ENCODE assay signal across 8 cellular contexts in the genomic region with DNA sequence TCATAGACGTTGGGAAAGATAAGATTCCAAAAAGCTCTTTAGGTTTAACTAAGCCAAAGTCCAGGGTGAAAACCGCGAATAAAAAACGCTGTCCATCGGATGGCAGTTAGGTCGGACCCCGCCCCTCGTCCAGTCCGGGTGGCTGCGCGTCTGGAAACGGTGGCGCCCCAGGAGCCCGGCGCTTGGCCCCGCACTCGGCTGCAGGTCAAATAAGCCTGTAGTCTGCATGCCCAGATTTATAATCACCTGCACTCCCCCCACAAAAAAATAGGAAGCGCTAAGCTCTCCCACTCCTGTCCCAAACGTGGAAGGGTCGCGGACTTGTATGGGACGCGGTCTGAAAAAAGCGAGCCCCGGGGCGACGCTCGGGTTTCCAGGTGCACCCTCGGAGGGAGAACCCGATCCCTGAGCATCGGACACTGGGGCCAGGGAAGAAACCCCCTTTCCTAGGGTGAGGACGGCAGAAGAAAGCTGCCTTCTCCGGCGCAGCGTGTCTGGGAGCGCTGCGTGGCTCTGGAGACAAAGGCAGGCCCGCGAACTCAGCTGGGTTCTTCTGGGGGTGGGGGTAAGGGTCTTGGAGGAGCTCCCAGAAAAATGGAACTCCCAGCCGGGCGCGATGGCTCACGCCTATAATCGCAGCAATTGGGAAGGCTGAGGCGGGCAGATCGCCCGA. TPM values are rescaled to one million over a fixed set of nuclear protein-coding genes. Genes with fewer than 3 reads are reported as not detected.
DNase-seq lines count a peak whose midpoint lies in the region; ATAC-seq and TF ChIP-seq lines count a peak whose summit lies in the region.

No MANE protein-coding gene starts in this region.

- no peaks in the 10 kb centered on the region for H3K36me3 ChIP-seq in CD8-positive, alpha-beta T cell (ENCODE audit: insufficient read depth, low read length)
- H3K36me3 ChIP-seq in IMR-90 (ENCODE audit: control insufficient read depth, insufficient read depth, low read length) (no peaks in the 10 kb centered on the region), kidney epithelial cell (ENCODE audit: control insufficient read depth, insufficient read depth, low read length) (no peaks in the 10 kb centered on the region)

- dilution Hi-C loops in IMR-90 (cut with HindIII; ENCODE audit: low sequenced_read_pairs, unreplicated experiment): no loop called here

- CTCF ChIA-PET in CD8-positive, alpha-beta T cell (lab: Charles Lee): interaction anchor here (1.1 to 2.4 kb wide), 3 partner anchors 18 to 51 kb away, joined by 3 to 6 read pairs (median 4); no protein-coding TSS in a partner anchor
- CTCF ChIA-PET in IMR-90 (lab: Yijun Ruan, JAX): interaction anchor here (0.6 kb wide), 1 partner anchor 32 kb away, joined by 3 read pairs; no protein-coding TSS in a partner anchor

- intact Hi-C loops in CD8-positive, alpha-beta T cell (cut with DNase I, micrococcal nuclease): loop anchor here (5.0 kb wide), 2 partner anchors 126 to 286 kb away; a partner anchor contains a TSS
- intact Hi-C loops in IMR-90 (cut with micrococcal nuclease): no loop called here

- peak overlapping the region; percentile 16 for H2BK120ac ChIP-seq in IMR-90 (ENCODE audit: low read depth, low read length)

- H3K36me3 Mint-ChIP-seq in CD8-positive, alpha-beta T cell: peaks cover 9% of the 10 kb centered on the region

- no peaks in the 10 kb centered on the region for H3K9me3 ChIP-seq in CD8-positive, alpha-beta T cell (ENCODE audit: low read length)
- no peaks in the 10 kb centered on the region for H3K9me3 ChIP-seq in IMR-90 (ENCODE audit: control insufficient read depth, insufficient read depth, low read length)

- no peak for TF ChIP-seq CTCF in CD8-positive, alpha-beta T cell (IDR thresholded peaks at IDR 0.05)
- TF ChIP-seq CTCF in IMR-90 (conservative IDR thresholded peaks at IDR 0.05; ENCODE audit: low read depth, low read length): no peak
- TF ChIP-seq CTCF in kidney epithelial cell (IDR thresholded peaks at IDR 0.05; ENCODE audit: insufficient read depth, low read length, poor library complexity, severe bottlenecking): no peak

- peak overlapping the region; percentile 95 for H3K4me3 Mint-ChIP-seq in CD8-positive, alpha-beta T cell

- peak overlapping the region; percentile 83 for H3K56ac ChIP-seq in IMR-90 (ENCODE audit: extremely low read depth, insufficient read depth, low read length)

- peak overlapping the region; percentile 95 for H2AFZ ChIP-seq in IMR-90 (replicated peaks; ENCODE audit: low read length, poor library complexity)

- peak overlapping the region; percentile 69 for H3K23ac ChIP-seq in IMR-90 (ENCODE audit: low read depth, low read length)

- no peak overlapping the region for H2BK20ac ChIP-seq in IMR-90 (ENCODE audit: low read depth, low read length)

- peak overlapping the region; percentile 83 for H3K4ac ChIP-seq in IMR-90 (ENCODE audit: low read depth, low read length)

- peak; percentile 64; the same call in 1 of the 2 replicates for TF ChIP-seq POLR2A in IMR-90 (IDR thresholded peaks at IDR 0.05; ENCODE audit: low read depth, low read length)

- 0% methylated on average over 10 of the region's 47 CpGs; no CpG with 5 or more reads in 1 of the 2 experiments for WGBS in IMR-90 (ENCODE audit: extremely low coverage in 2 of 2, insufficient read length in 1 of 2), 2 experiments

- no peaks in the 10 kb centered on the region for H3K9me3 Mint-ChIP-seq in CD8-positive, alpha-beta T cell

- H3K9ac ChIP-seq in IMR-90 (ENCODE audit: low read depth, low read length): peak overlapping the region; percentile 92

- POLR2A ChIA-PET in CD8-positive, alpha-beta T cell (lab: Charles Lee): interaction anchor here (0.6 to 2.2 kb wide), 6 partner anchors 13 to 289 kb away, joined by 3 to 18 read pairs (median 4); a partner anchor contains a TSS
- POLR2A ChIA-PET in IMR-90 (lab: Charles Lee; ENCODE audit: unreplicated experiment): interaction anchor here (0.9 kb wide), 1 partner anchor 21 kb away, joined by 3 read pairs; no protein-coding TSS in a partner anchor

- peak overlapping the region; percentile 85 to 94 for H4K8ac ChIP-seq in IMR-90 (ENCODE audit: low read depth in 2 of 2, low read length in 2 of 2)

- H4K5ac ChIP-seq in IMR-90 (ENCODE audit: low read depth, low read length): peak overlapping the region; percentile 73

- H4K20me1 ChIP-seq in IMR-90 (ENCODE audit: insufficient read depth, low read length): peaks cover 7% of the 10 kb centered on the region; the same call in 1 of the 2 replicates

- no peaks in the 10 kb centered on the region; the same call in none of the 2 replicates for H3K9me1 ChIP-seq in IMR-90 (ENCODE audit: insufficient read depth, low read length)

- peaks cover 23% of the 10 kb centered on the region for H3K4me1 ChIP-seq in CD8-positive, alpha-beta T cell (ENCODE audit: insufficient read depth, low read length)
- H3K4me1 ChIP-seq in IMR-90 (ENCODE audit: control insufficient read depth, insufficient read depth, low read length): no peaks in the 10 kb centered on the region; the same call in none of the 2 replicates

- peaks cover 0 to 30% of the 10 kb centered on the region in 2 experiments; a peak in 2 of 4 replicates for H3K79me1 ChIP-seq in IMR-90 (ENCODE audit: low read depth in 1 of 2, low read length in 2 of 2)

- peak overlapping the region; percentile 79 for H4K91ac ChIP-seq in IMR-90 (ENCODE audit: insufficient read depth, low read depth, low read length)

- peak overlapping the region; percentile 98 for H3K27ac Mint-ChIP-seq in CD8-positive, alpha-beta T cell

- H3K4me2 ChIP-seq in IMR-90 (ENCODE audit: low read depth, low read length): peak overlapping the region; percentile 76

- H2AK9ac ChIP-seq in IMR-90 (replicated peaks; ENCODE audit: low read depth, low read length, poor library complexity): peak overlapping the region; percentile 77

- peak overlapping the region; percentile 80 for H3K4me3 ChIP-seq in CD8-positive, alpha-beta T cell (ENCODE audit: low read depth, low read length)
- H3K4me3 ChIP-seq in IMR-90 (ENCODE audit: insufficient read depth, low read depth, low read length) (peak overlapping the region; percentile 76), kidney epithelial cell (ENCODE audit: low read depth, low read length) (peak overlapping the region; percentile 52)

- no TSS peak for BruUV-seq in IMR-90 (replicated peaks; lab: Mats Ljungman, UMichigan)

- H3K27me3 ChIP-seq in CD8-positive, alpha-beta T cell (ENCODE audit: insufficient read depth, low read length): no peaks in the 10 kb centered on the region
- H3K27me3 ChIP-seq in IMR-90 (ENCODE audit: control insufficient read depth, insufficient read depth, low read length) (no peaks in the 10 kb centered on the region), kidney epithelial cell (ENCODE audit: control insufficient read depth, insufficient read depth, low read length) (no peaks in the 10 kb centered on the region)

- H2BK5ac ChIP-seq in IMR-90 (ENCODE audit: low read depth, low read length, poor library complexity, severe bottlenecking): peak overlapping the region; percentile 78

- H2AK5ac ChIP-seq in IMR-90 (ENCODE audit: low read depth, low read length): peak overlapping the region; percentile 4; the same call in 1 of the 2 replicates

- peaks cover 37% of the 10 kb centered on the region for H3K4me1 Mint-ChIP-seq in CD8-positive, alpha-beta T cell (ENCODE audit: low read depth)

- no peaks in the 10 kb centered on the region for H3K27me3 Mint-ChIP-seq in CD8-positive, alpha-beta T cell (ENCODE audit: low read depth)

- DNase-seq in CD8-positive, alpha-beta T cell: peak in 3 of 7 experiments; percentile 11 to 55 (median 21)
- DNase-seq in IMR-90 (no peak), T follicular helper cell (ENCODE audit: low read depth) (peak; percentile 6), cerebellar cortex (ENCODE audit: low spot score) (peak; percentile 79), kidney epithelial cell (ENCODE audit: low read depth) (no peak), smooth muscle cell of the brain vasculature (ENCODE audit: low read depth, low spot score) (peak; percentile 57)

- peak overlapping the region; percentile 86 for H3K27ac ChIP-seq in CD8-positive, alpha-beta T cell (ENCODE audit: low read depth, low read length)
- peak overlapping the region; percentile 88 for H3K27ac ChIP-seq in IMR-90 (ENCODE audit: insufficient read depth, low read length)

- peak overlapping the region; percentile 47; the same call in 1 of the 3 replicates for H2BK15ac ChIP-seq in IMR-90 (ENCODE audit: low read depth, low read length)

- in situ Hi-C loops in IMR-90 (cut with MboI; ENCODE audit: low sequenced_read_pairs): no loop called here

- peak overlapping the region; percentile 53 for H3K14ac ChIP-seq in IMR-90 (replicated peaks; ENCODE audit: low read depth, low read length)

- no peak for ATAC-seq in CD8-positive, alpha-beta T cell
- ATAC-seq in GM21360 (IDR thresholded peaks at IDR 0.05; ENCODE audit: unreplicated experiment) (peak; percentile 5), IMR-90 (ENCODE audit: low read depth) (peak; percentile 25), GM21786 (IDR thresholded peaks at IDR 0.05; ENCODE audit: unreplicated experiment) (no peak)

- no peak overlapping the region for H3K18ac ChIP-seq in IMR-90 (ENCODE audit: low read depth, low read length)

- TF ChIP-seq RAD21 in IMR-90 (IDR thresholded peaks at IDR 0.05; ENCODE audit: low read length): no peak

TF ChIP-seq in IMR-90, 13 proteins besides CTCF, POLR2A, EP300 and RAD21:
- 0 out of 2 replicates have a peak, but pooled peaks have one; percentile 23 for TF ChIP-seq MAZ (IDR thresholded peaks at IDR 0.05; ENCODE audit: borderline replicate concordance, low read depth, low read length)
- TF ChIP-seq MAFK (IDR thresholded peaks at IDR 0.05; ENCODE audit: low read depth, low read length): no peak

RNA-seq across cellular contexts. Expression of a gene that starts 0.9 kb away (rescaled TPM):
- 10 to 100 TPM; 18.5 to 18.7 TPM for total RNA-seq in CD8-positive, alpha-beta T cell
- 9.1 and 10.8 TPM in 2 replicates for total RNA-seq in IMR-90 (2012; rRNA removed)
- 5.8 and 6.3 TPM in 2 replicates for polyA plus RNA-seq in IMR-90 (2012; rRNA removed)
- 2.6 and 3.2 TPM in 2 replicates for polyA plus RNA-seq in IMR-90 (2012; cell fraction: cytosol; rRNA removed)
- 7.5 and 15.3 TPM in 2 replicates for polyA plus RNA-seq in IMR-90 (2012; cell fraction: nucleus; rRNA removed; ENCODE audit: low replicate concordance)
- total RNA-seq in kidney epithelial cell: 12.4 and 14.1 TPM in 2 replicates

RNA-seq across cellular contexts. Expression of a gene that starts 19.6 kb away (rescaled TPM):
- total RNA-seq in CD8-positive, alpha-beta T cell: 10 to 100 TPM; 27.2 to 27.8 TPM
- total RNA-seq in IMR-90 (2012; rRNA removed): 67.5 and 71.9 TPM in 2 replicates
- polyA plus RNA-seq in IMR-90 (2012; rRNA removed): 42.7 and 48.0 TPM in 2 replicates
- polyA plus RNA-seq in IMR-90 (2012; cell fraction: cytosol; rRNA removed): 18.3 and 30.3 TPM in 2 replicates
- 7.5 and 23.9 TPM in 2 replicates for polyA plus RNA-seq in IMR-90 (2012; cell fraction: nucleus; rRNA removed; ENCODE audit: low replicate concordance)
- total RNA-seq in kidney epithelial cell: 24.4 and 26.9 TPM in 2 replicates

RNA-seq across cellular contexts. Expression of a gene that starts 43.7 kb away (rescaled TPM):
- total RNA-seq in CD8-positive, alpha-beta T cell: 10 to 100 TPM; 25.5 to 25.8 TPM
- total RNA-seq in IMR-90 (2012; rRNA removed) (173 and 191 TPM in 2 replicates), kidney epithelial cell (119 and 142 TPM in 2 replicates)
- 182 and 198 TPM in 2 replicates for polyA plus RNA-seq in IMR-90 (2012; rRNA removed)
- polyA plus RNA-seq in IMR-90 (2012; cell fraction: cytosol; rRNA removed): 283 and 302 TPM in 2 replicates
- polyA plus RNA-seq in IMR-90 (2012; cell fraction: nucleus; rRNA removed; ENCODE audit: low replicate concordance): 132 and 215 TPM in 2 replicates

Comparison
In these comparisons a context has a peak if more than half of its experiments do, and no peak if none do; other contexts are left out.
1. ATAC-seq: peak in GM21360 (single experiment) and IMR-90 (single experiment); none in CD8-positive, alpha-beta T cell (single experiment) and GM21786 (single experiment).
2. DNase-seq: peak in T follicular helper cell (single experiment), cerebellar cortex (single experiment) and smooth muscle cell of the brain vasculature (single experiment); none in IMR-90 (single experiment) and kidney epithelial cell (single experiment).
3. Peak in every context shown above with its lines, with median percentiles within 50 percentile points of each other: H3K4me3 ChIP-seq.